18 cellular contexts compared by ENCODE assay signal in genomic region chr15:46735115-46735514, GRCh38.
"Had no signal": no experiment of that assay in that cellular context is flagged by ENCODE, and none has a peak within 500 bp of the region (broad histone marks: within the 10 kb centered on the region; RNA-seq: fewer than 3 reads in every experiment).

No MANE protein-coding gene starts in this region.

- H3K4me1 Mint-ChIP-seq: activated naive CD8-positive, alpha-beta T cell treated with anti-CD3 and anti-CD28 coated beads for 36 hours; mesothelial cell of epicardium; stimulated activated naive B cell treated with anti-CD40 and anti-IgM and Interleukin-4, amounts not matched to agents 10 μg/mL and 1 μg/mL and 100 μg/mL, for 72 hours had no signal

- H3K27me3 ChIP-seq: cardiac muscle cell, esophagus muscularis mucosa, gastroesophageal sphincter, heart left ventricle, left lung, upper lobe of right lung had no signal

- H3K36me3 ChIP-seq: cardiac muscle cell, esophagus muscularis mucosa, gastroesophageal sphincter, heart left ventricle, left lung, upper lobe of right lung, WERI-Rb-1 had no signal

- H3K9me3 Mint-ChIP-seq: mesothelial cell of epicardium had no signal

- H3K4me1 ChIP-seq: esophagus muscularis mucosa, gastroesophageal sphincter, heart left ventricle, left lung, upper lobe of right lung had no signal

- H3K36me3 Mint-ChIP-seq: activated CD4-positive, alpha-beta memory T cell treated with anti-CD3 and anti-CD28 coated beads for 36 hours; activated naive CD8-positive, alpha-beta T cell treated with anti-CD3 and anti-CD28 coated beads for 36 hours; mesothelial cell of epicardium; stimulated activated naive B cell treated with anti-CD40 and anti-IgM and Interleukin-4, amounts not matched to agents 10 μg/mL and 1 μg/mL and 100 μg/mL, for 72 hours had no signal

- H3K27me3 Mint-ChIP-seq: activated CD4-positive, alpha-beta memory T cell treated with anti-CD3 and anti-CD28 coated beads for 36 hours; activated naive CD8-positive, alpha-beta T cell treated with anti-CD3 and anti-CD28 coated beads for 36 hours; natural killer cell treated with Interleukin-12 subunit alpha and Interleukin-12 subunit beta and Interleukin-15 and Interleukin-18, amount 100 ng/mL, for 72 hours; stimulated activated naive B cell treated with anti-CD40 and anti-IgM and Interleukin-4, amounts not matched to agents 10 μg/mL and 1 μg/mL and 100 μg/mL, for 72 hours had no signal

- H3K27ac Mint-ChIP-seq: activated CD4-positive, alpha-beta memory T cell treated with anti-CD3 and anti-CD28 coated beads for 36 hours; activated naive CD8-positive, alpha-beta T cell treated with anti-CD3 and anti-CD28 coated beads for 36 hours; mesothelial cell of epicardium; natural killer cell treated with Interleukin-12 subunit alpha and Interleukin-12 subunit beta and Interleukin-15 and Interleukin-18, amount 100 ng/mL, for 72 hours; stimulated activated naive B cell treated with anti-CD40 and anti-IgM and Interleukin-4, amounts not matched to agents 10 μg/mL and 1 μg/mL and 100 μg/mL, for 72 hours had no signal

- H3K27ac ChIP-seq: cardiac muscle cell, esophagus muscularis mucosa, gastroesophageal sphincter, heart left ventricle, left lung, upper lobe of right lung, WERI-Rb-1 had no signal

- DNase-seq: activated CD4-positive, alpha-beta memory T cell treated with anti-CD3 and anti-CD28 coated beads for 36 hours; activated naive CD4-positive, alpha-beta T cell; activated naive CD8-positive, alpha-beta T cell treated with anti-CD3 and anti-CD28 coated beads for 36 hours; activated T-cell treated with anti-CD3 and anti-CD28 coated beads for 4 hours; amniotic stem cell; dermis blood vessel endothelial cell; effector memory CD4-positive, alpha-beta T cell; heart left ventricle; left lung; retina; stimulated activated naive B cell treated with anti-CD40 and anti-IgM and Interleukin-4, amounts not matched to agents 10 μg/mL and 1 μg/mL and 100 μg/mL, for 72 hours; upper lobe of right lung; WERI-Rb-1 had no signal

- ATAC-seq: gastroesophageal sphincter; heart left ventricle; left lung; natural killer cell treated with Interleukin-12 subunit alpha and Interleukin-12 subunit beta and Interleukin-15 and Interleukin-18, amount 100 ng/mL, for 72 hours; stimulated activated naive B cell treated with anti-CD40 and anti-IgM and Interleukin-4, amounts not matched to agents 10 μg/mL and 1 μg/mL and 100 μg/mL, for 72 hours; upper lobe of right lung had no signal

- H3K4me3 Mint-ChIP-seq: activated CD4-positive, alpha-beta memory T cell treated with anti-CD3 and anti-CD28 coated beads for 36 hours; activated naive CD8-positive, alpha-beta T cell treated with anti-CD3 and anti-CD28 coated beads for 36 hours; mesothelial cell of epicardium; natural killer cell treated with Interleukin-12 subunit alpha and Interleukin-12 subunit beta and Interleukin-15 and Interleukin-18, amount 100 ng/mL, for 72 hours; stimulated activated naive B cell treated with anti-CD40 and anti-IgM and Interleukin-4, amounts not matched to agents 10 μg/mL and 1 μg/mL and 100 μg/mL, for 72 hours had no signal

- H3K9me3 ChIP-seq: esophagus muscularis mucosa, gastroesophageal sphincter, upper lobe of right lung had no signal

- H3K4me3 ChIP-seq: cardiac muscle cell, esophagus muscularis mucosa, gastroesophageal sphincter, heart left ventricle, left lung, upper lobe of right lung had no signal
